ENCODE assay signal across 26 cellular contexts in the genomic region with DNA sequence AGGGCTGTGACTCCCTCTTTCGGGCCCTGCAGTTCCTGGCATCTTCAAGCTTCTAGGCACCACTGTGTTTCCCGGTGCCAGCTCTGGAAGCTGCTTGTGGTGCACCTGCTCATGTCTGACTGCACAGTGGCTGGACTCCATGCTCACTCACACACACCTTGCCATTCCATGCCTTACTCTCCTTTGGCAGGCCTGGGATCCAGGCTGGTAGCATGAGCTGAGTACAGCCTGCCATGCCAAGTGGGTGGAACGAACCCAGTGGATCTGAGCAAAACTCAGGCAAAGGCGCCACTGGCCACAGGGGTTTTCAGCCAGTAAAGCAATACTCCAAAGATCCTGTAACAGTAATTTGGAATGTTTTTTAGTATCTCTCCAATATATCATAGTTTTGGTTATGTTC.
A peak's percentile ranks its signal among the peaks of the same experiment; 100 is the strongest.
DNase-seq lines count a peak whose midpoint lies in the region; ATAC-seq and TF ChIP-seq lines count a peak whose summit lies in the region.
"Had no signal": no experiment of that assay in that cellular context is flagged by ENCODE, and none has a peak within 500 bp of the region (broad histone marks: within the 10 kb centered on the region; RNA-seq: fewer than 3 reads in every experiment).

No MANE protein-coding gene starts in this region.

- H3K4me1 Mint-ChIP-seq in MCF 10A (ENCODE audit: insufficient read depth, unreplicated experiment) (no peaks in the 10 kb centered on the region), GM23338 (no peaks in the 10 kb centered on the region)
- H3K4me1 Mint-ChIP-seq: CD14-positive monocyte; CD4-positive, alpha-beta memory T cell; CD4-positive, CD25-positive, alpha-beta regulatory T cell; CD8-positive, alpha-beta memory T cell had no signal

- no peaks in the 10 kb centered on the region for H3K36me3 Mint-ChIP-seq in MCF 10A (ENCODE audit: insufficient read depth, unreplicated experiment)
- H3K36me3 Mint-ChIP-seq in GM23338 (ENCODE audit: low read depth), result peaks cover 2% of the 10 kb centered on the region; the same call in 1 of the 3 replicates
- H3K36me3 Mint-ChIP-seq: CD14-positive monocyte; CD4-positive, alpha-beta memory T cell; CD4-positive, CD25-positive, alpha-beta regulatory T cell; CD8-positive, alpha-beta memory T cell had no signal

- H3K9me3 Mint-ChIP-seq in MCF 10A (ENCODE audit: unreplicated experiment) (no peaks in the 10 kb centered on the region), GM23338 (no peaks in the 10 kb centered on the region; the same call in 2 of the 3 replicates)

- CTCF ChIA-PET in MCF 10A (lab: Yijun Ruan, JAX) (no interaction called here), mammary epithelial cell (lab: Charles Lee; ENCODE audit: low non-redundant PET) (no interaction called here)

- H3K9me3 ChIP-seq in mammary epithelial cell (replicated peaks; ENCODE audit: insufficient read depth, low read length) (no peaks in the 10 kb centered on the region), testis (no peaks in the 10 kb centered on the region), aorta (ENCODE audit: control insufficient read depth, low read length) (no peaks in the 10 kb centered on the region)
- H3K9me3 ChIP-seq: BE2C had no signal

- H3K9me2 ChIP-seq in GM23338 (ENCODE audit: insufficient read depth), result no peaks in the 10 kb centered on the region

- no peak overlapping the region for H3K27ac Mint-ChIP-seq in MCF 10A (ENCODE audit: low read depth, unreplicated experiment)
- no peak overlapping the region for H3K27ac Mint-ChIP-seq in GM23338
- H3K27ac Mint-ChIP-seq: CD14-positive monocyte; CD4-positive, alpha-beta memory T cell; CD8-positive, alpha-beta memory T cell had no signal

- ATAC-seq in GM23338 (no peak), left lobe of liver (peak; percentile 69), aorta (ENCODE audit: low FRiP score) (no peak), GM21717 (IDR thresholded peaks at IDR 0.05; ENCODE audit: unreplicated experiment) (no peak)
- ATAC-seq: GM12878 had no signal

- TF ChIP-seq CTCF in MCF 10A (IDR thresholded peaks at IDR 0.05; ENCODE audit: unreplicated experiment) (no peak), mammary epithelial cell (conservative IDR thresholded peaks at IDR 0.05 in 1 of 2, IDR thresholded peaks at IDR 0.05 in 1 of 2; ENCODE audit: extremely low read depth in 1 of 2, insufficient read depth in 1 of 2, low read depth in 1 of 2, low read length in 2 of 2) (no peak), GM23338 (conservative IDR thresholded peaks at IDR 0.05; ENCODE audit: low read depth in 2 of 2) (no peak), testis (IDR thresholded peaks at IDR 0.05) (no peak)

- no peaks in the 10 kb centered on the region for H3F3A ChIP-seq in GM23338 (replicated peaks; ENCODE audit: low read depth)

- DNase-seq in MCF 10A (ENCODE audit: unreplicated experiment) (peak; percentile 1), mammary epithelial cell (no peak), GM23338 (ENCODE audit: low spot score) (no peak), HT1080 (ENCODE audit: low read depth) (peak; percentile 4), left lobe of liver (ENCODE audit: low spot score) (no peak), testis (no peak), aorta (no peak)
- DNase-seq: 8988T; ACHN; BE2C; C1 segment of cervical spinal cord; CD4-positive, alpha-beta memory T cell; CD4-positive, CD25-positive, alpha-beta regulatory T cell; CD8-positive, alpha-beta memory T cell; COR-L47; DMS 273 treated with DMSO at 0.1 percent for 48 hours; DMS153; DMS53; DMS79; DND-41; EL; GDM1 had no signal

- intact Hi-C loops in MCF 10A (cut with micrococcal nuclease) (no loop called here), mammary epithelial cell (cut with micrococcal nuclease) (no loop called here), testis (cut with DNase I; ENCODE audit: low total_unique reads) (no loop called here), aorta (cut with DNase I) (no loop called here)

- H3K36me3 ChIP-seq in mammary epithelial cell (ENCODE audit: insufficient read depth, low read length), result no peaks in the 10 kb centered on the region
- no peaks in the 10 kb centered on the region for H3K36me3 ChIP-seq in GM23338 (ENCODE audit: insufficient read depth)
- no peaks in the 10 kb centered on the region for H3K36me3 ChIP-seq in testis (ENCODE audit: low read depth, missing control alignments)
- no peaks in the 10 kb centered on the region for H3K36me3 ChIP-seq in aorta (ENCODE audit: control insufficient read depth in 1 of 2, insufficient read depth in 2 of 2, low read length in 1 of 2)
- H3K36me3 ChIP-seq: BE2C, BLaER1 had no signal

- H2AFZ ChIP-seq in mammary epithelial cell (ENCODE audit: low read depth, low read length) (no peak overlapping the region), GM23338 (0 out of 2 replicates have a peak overlapping the region, but pooled peaks have one; percentile 28)

- H3K4me3 ChIP-seq in mammary epithelial cell (replicated peaks in 1 of 3; ENCODE audit: insufficient read depth in 1 of 3, low read depth in 2 of 3, low read length in 3 of 3), result no peak overlapping the region
- H3K4me3 ChIP-seq in GM23338, result no peak overlapping the region
- H3K4me3 ChIP-seq in testis, result no peak overlapping the region
- no peak overlapping the region for H3K4me3 ChIP-seq in aorta (ENCODE audit: low read length in 2 of 2)
- H3K4me3 ChIP-seq: BLaER1, GM12878 had no signal

- H3K4me1 ChIP-seq in mammary epithelial cell (ENCODE audit: insufficient read depth, low read length), result no peaks in the 10 kb centered on the region
- no peaks in the 10 kb centered on the region for H3K4me1 ChIP-seq in GM23338 (ENCODE audit: insufficient read depth)
- H3K4me1 ChIP-seq in testis, result no peaks in the 10 kb centered on the region
- no peaks in the 10 kb centered on the region for H3K4me1 ChIP-seq in aorta (ENCODE audit: control insufficient read depth in 1 of 2, insufficient read depth in 2 of 2, low read length in 2 of 2)
- H3K4me1 ChIP-seq: BE2C, BLaER1 had no signal

- H3K79me2 ChIP-seq in mammary epithelial cell (ENCODE audit: insufficient read depth, low read length), result no peaks in the 10 kb centered on the region
- H3K79me2 ChIP-seq in GM23338 (replicated peaks; ENCODE audit: insufficient read depth), result no peaks in the 10 kb centered on the region

- no peak overlapping the region for H3K4me2 ChIP-seq in mammary epithelial cell (ENCODE audit: insufficient read depth, low read depth, low read length)
- H3K4me2 ChIP-seq in GM23338, result no peak overlapping the region
- H3K4me2 ChIP-seq: BLaER1 had no signal

- TF ChIP-seq POLR2A in testis (IDR thresholded peaks at IDR 0.05), result no peak

- POLR2A ChIA-PET in MCF 10A (lab: Yijun Ruan, JAX), result no interaction called here

- H3K27me3 ChIP-seq in mammary epithelial cell (ENCODE audit: insufficient read depth, low read length) (no peaks in the 10 kb centered on the region), GM23338 (ENCODE audit: insufficient read depth) (no peaks in the 10 kb centered on the region), testis (no peaks in the 10 kb centered on the region), aorta (ENCODE audit: control insufficient read depth in 1 of 2, insufficient read depth in 2 of 2, low read length in 1 of 2) (no peaks in the 10 kb centered on the region)
- H3K27me3 ChIP-seq: BE2C, BLaER1 had no signal

- H3K27me3 Mint-ChIP-seq in MCF 10A (ENCODE audit: insufficient read depth, unreplicated experiment) (no peaks in the 10 kb centered on the region), GM23338 (ENCODE audit: insufficient read depth, low read depth, poor library complexity) (no peaks in the 10 kb centered on the region)
- H3K27me3 Mint-ChIP-seq: CD4-positive, alpha-beta memory T cell; CD4-positive, CD25-positive, alpha-beta regulatory T cell; CD8-positive, alpha-beta memory T cell had no signal

- H3K4me3 Mint-ChIP-seq in MCF 10A (ENCODE audit: unreplicated experiment) (no peak overlapping the region), GM23338 (no peak overlapping the region)
- H3K4me3 Mint-ChIP-seq: CD14-positive monocyte; CD4-positive, alpha-beta memory T cell; CD4-positive, CD25-positive, alpha-beta regulatory T cell; CD8-positive, alpha-beta memory T cell had no signal

- dilution Hi-C loops in mammary epithelial cell (cut with HindIII; ENCODE audit: low sequenced_read_pairs), result no loop called here

- no peak overlapping the region for H3K27ac ChIP-seq in mammary epithelial cell (ENCODE audit: insufficient read depth, low read depth, low read length)
- no peak overlapping the region for H3K27ac ChIP-seq in GM23338 (ENCODE audit: low read depth)
- no peak overlapping the region for H3K27ac ChIP-seq in testis
- no peak overlapping the region for H3K27ac ChIP-seq in aorta (ENCODE audit: low read depth in 1 of 2, low read length in 2 of 2)
- H3K27ac ChIP-seq: BLaER1 had no signal

- no peak overlapping the region for H3K9ac ChIP-seq in mammary epithelial cell (ENCODE audit: insufficient read depth, low read length)
- H3K9ac ChIP-seq: BLaER1 had no signal

- H4K20me1 ChIP-seq in mammary epithelial cell (ENCODE audit: insufficient read depth, low read length) (no peaks in the 10 kb centered on the region), GM23338 (replicated peaks; ENCODE audit: insufficient read depth) (no peaks in the 10 kb centered on the region)
- H4K20me1 ChIP-seq: BLaER1 had no signal

- 92% methylated on average over 3 of the region's 4 CpGs for WGBS in mammary epithelial cell (ENCODE audit: low coverage, missing lambda C conversion rate)
- 83 to 97% methylated on average over 3 to 4 of the region's 4 CpGs for WGBS in testis, 2 donors
- WGBS in aorta, 2 donors, result 78 to 86% methylated on average over 4 of the region's 4 CpGs

- in situ Hi-C loops in mammary epithelial cell (cut with MboI; ENCODE audit: low sequenced_read_pairs in 2 of 2), result no loop called here

- BruUV-seq in MCF 10A (replicated peaks; lab: Mats Ljungman, UMichigan), result no TSS peak
- no TSS peak for BruUV-seq in mammary epithelial cell (replicated peaks; lab: Mats Ljungman, UMichigan)

TF ChIP-seq in GM23338, 12 proteins besides CTCF, POLR2A, EP300 and RAD21 (continues in another document):
- TF ChIP-seq ZNF114 (CRISPR knock-in tag; IDR thresholded peaks at IDR 0.05) (no peak), JUNB (IDR thresholded peaks at IDR 0.05; ENCODE audit: unreplicated experiment) (no peak), NANOG (IDR thresholded peaks at IDR 0.05; ENCODE audit: borderline replicate concordance) (no peak), POLR2AphosphoS5 (IDR thresholded peaks at IDR 0.05; ENCODE audit: low read depth) (no peak), ZNF331 (CRISPR knock-in tag; IDR thresholded peaks at IDR 0.05; ENCODE audit: low read depth) (no peak), EZH2 (IDR thresholded peaks at IDR 0.05; ENCODE audit: low read depth, unreplicated experiment) (no peak)
- TF ChIP-seq, protein P1, sequence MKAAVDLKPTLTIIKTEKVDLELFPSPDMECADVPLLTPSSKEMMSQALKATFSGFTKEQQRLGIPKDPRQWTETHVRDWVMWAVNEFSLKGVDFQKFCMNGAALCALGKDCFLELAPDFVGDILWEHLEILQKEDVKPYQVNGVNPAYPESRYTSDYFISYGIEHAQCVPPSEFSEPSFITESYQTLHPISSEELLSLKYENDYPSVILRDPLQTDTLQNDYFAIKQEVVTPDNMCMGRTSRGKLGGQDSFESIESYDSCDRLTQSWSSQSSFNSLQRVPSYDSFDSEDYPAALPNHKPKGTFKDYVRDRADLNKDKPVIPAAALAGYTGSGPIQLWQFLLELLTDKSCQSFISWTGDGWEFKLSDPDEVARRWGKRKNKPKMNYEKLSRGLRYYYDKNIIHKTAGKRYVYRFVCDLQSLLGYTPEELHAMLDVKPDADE (IDR thresholded peaks at IDR 0.05), result no peak

Comparison
In these comparisons a context has a peak if more than half of its experiments do, and no peak if none do; other contexts are left out.
1. DNase-seq: peak in MCF 10A (single experiment) and HT1080 (single experiment); none in mammary epithelial cell (single experiment), GM23338 (single experiment), left lobe of liver (single experiment), testis (single experiment) and aorta (0 of 2).